1 cellular context compared by ENCODE assay signal in genomic region chr10:92239600-92240288, GRCh38.
TF ChIP-seq lines count a peak whose summit lies in the region.

No MANE protein-coding gene starts in this region.

TF ChIP-seq in SK-N-SH, 30 proteins besides CTCF, POLR2A, EP300 and RAD21 (continued from another document):
- no peak for TF ChIP-seq ZBTB33 (IDR thresholded peaks at IDR 0.05; ENCODE audit: borderline replicate concordance, low read depth)
- TF ChIP-seq ELF1 (IDR thresholded peaks at IDR 0.05): no peak
- TF ChIP-seq RFX5 (IDR thresholded peaks at IDR 0.05; ENCODE audit: low read length): no peak
TF ChIP-seq in SK-N-SH: peak in this region for 1.
